1 cellular context compared by ENCODE assay signal in genomic region chr17:63621684-63622570, GRCh38.
TF ChIP-seq lines count a peak whose summit lies in the region.

Gene MAP3K3 (plus strand): TSS chr17:63622417. CDS start chr17:63622760, 343 bp downstream.

TF ChIP-seq in HepG2, 621 proteins besides CTCF, POLR2A, EP300 and RAD21 (continued from another document and continues in another):
- TF ChIP-seq RCOR2 (CRISPR knock-in tag; IDR thresholded peaks at IDR 0.05) (0 out of 2 replicates have a peak, but pooled peaks have one; percentile 49), SIX4 (CRISPR knock-in tag; IDR thresholded peaks at IDR 0.05) (no peak), ZNF512B (CRISPR knock-in tag; IDR thresholded peaks at IDR 0.05; ENCODE audit: borderline replicate concordance) (peak; percentile 94), SMARCE1 (IDR thresholded peaks at IDR 0.05; ENCODE audit: borderline replicate concordance) (no peak), ZNF552 (CRISPR knock-in tag; IDR thresholded peaks at IDR 0.05; ENCODE audit: borderline replicate concordance) (peak; percentile 51; the same call in 1 of the 2 replicates), ZNF616 (CRISPR knock-in tag; IDR thresholded peaks at IDR 0.05; ENCODE audit: low read depth) (no peak), ARID3A (IDR thresholded peaks at IDR 0.05; ENCODE audit: low read depth, low read length) (no peak; the same call in 1 of the 2 replicates), TFAP4 (IDR thresholded peaks at IDR 0.05; ENCODE audit: borderline replicate concordance, low read depth) (peak; percentile 14; the same call in 1 of the 2 replicates), ZBTB14 (CRISPR knock-in tag; IDR thresholded peaks at IDR 0.05) (peak; percentile 75), FOXO1 (CRISPR knock-in tag; IDR thresholded peaks at IDR 0.05) (0 out of 2 replicates have a peak, but pooled peaks have one; percentile 55), THRA (CRISPR knock-in tag; IDR thresholded peaks at IDR 0.05; ENCODE audit: borderline replicate concordance) (peak; percentile 43), ZNF546 (CRISPR knock-in tag; conservative IDR thresholded peaks at IDR 0.05) (peak; percentile 96; the same call in 1 of the 2 replicates), ZNF713 (CRISPR knock-in tag; IDR thresholded peaks at IDR 0.05) (no peak), ZNF607 (CRISPR knock-in tag; IDR thresholded peaks at IDR 0.05; ENCODE audit: borderline replicate concordance) (no peak), RARG (CRISPR knock-in tag; IDR thresholded peaks at IDR 0.05; ENCODE audit: low read depth) (no peak), ZNF83 (CRISPR knock-in tag; IDR thresholded peaks at IDR 0.05; ENCODE audit: borderline replicate concordance) (peak; percentile 79; the same call in 1 of the 2 replicates), ZNF839 (CRISPR knock-in tag; IDR thresholded peaks at IDR 0.05; ENCODE audit: borderline replicate concordance) (no peak), KLF6 (CRISPR knock-in tag; IDR thresholded peaks at IDR 0.05) (peak; percentile 80; the same call in 1 of the 2 replicates), ZNF605 (CRISPR knock-in tag; IDR thresholded peaks at IDR 0.05) (peak; percentile 93), GZF1 (CRISPR knock-in tag; IDR thresholded peaks at IDR 0.05) (peak; percentile 64), TBX3 (IDR thresholded peaks at IDR 0.05; ENCODE audit: borderline replicate concordance) (peak; percentile 95; the same call in 1 of the 2 replicates), ARNTL (CRISPR knock-in tag; IDR thresholded peaks at IDR 0.05) (peak; percentile 66; the same call in 1 of the 2 replicates), ESRRA (CRISPR knock-in tag; IDR thresholded peaks at IDR 0.05; ENCODE audit: low read depth) (peak; percentile 81; the same call in 1 of the 2 replicates), SOX13 (IDR thresholded peaks at IDR 0.05) (no peak), SOX13 (CRISPR knock-in tag; conservative IDR thresholded peaks at IDR 0.05 in 1 of 2, IDR thresholded peaks at IDR 0.05 in 1 of 2) (peak in 1 of 2 experiments; percentile 16; a peak in 1 of 4 replicates), ZNF710 (CRISPR knock-in tag; IDR thresholded peaks at IDR 0.05; ENCODE audit: borderline replicate concordance) (peak; percentile 88), GPN1 (CRISPR knock-in tag; IDR thresholded peaks at IDR 0.05; ENCODE audit: borderline replicate concordance) (no peak; the same call in 1 of the 2 replicates), MEF2D (CRISPR knock-in tag; IDR thresholded peaks at IDR 0.05) (peak; percentile 73), ZNF720 (CRISPR knock-in tag; IDR thresholded peaks at IDR 0.05) (no peak), PAWR (CRISPR knock-in tag; IDR thresholded peaks at IDR 0.05; ENCODE audit: borderline replicate concordance) (no peak), CBX1 (IDR thresholded peaks at IDR 0.05; ENCODE audit: low read depth) (peak; percentile 45), BCLAF1 (IDR thresholded peaks at IDR 0.05) (no peak), ZNF292 (CRISPR knock-in tag; IDR thresholded peaks at IDR 0.05; ENCODE audit: borderline replicate concordance, low read depth) (peak; percentile 92), MIER2 (CRISPR knock-in tag; IDR thresholded peaks at IDR 0.05) (no peak; the same call in 1 of the 2 replicates), XRCC5 (optimal IDR thresholded peaks at IDR 0.05; ENCODE audit: low read length) (peak; percentile 76), E2F1 (CRISPR knock-in tag; IDR thresholded peaks at IDR 0.05) (peak; percentile 92), RORA (CRISPR knock-in tag; IDR thresholded peaks at IDR 0.05) (no peak), CSRNP2 (CRISPR knock-in tag; conservative IDR thresholded peaks at IDR 0.05; ENCODE audit: low read depth) (no peak), ZBTB46 (CRISPR knock-in tag; IDR thresholded peaks at IDR 0.05; ENCODE audit: borderline replicate concordance) (no peak), MXI1 (IDR thresholded peaks at IDR 0.05; ENCODE audit: borderline replicate concordance, low read depth, low read length) (peak; percentile 40; the same call in 2 of the 3 replicates), ZNF335 (CRISPR knock-in tag; IDR thresholded peaks at IDR 0.05) (peak; percentile 73; the same call in 1 of the 2 replicates), ZBTB21 (CRISPR knock-in tag; IDR thresholded peaks at IDR 0.05) (no peak), ZNF143 (CRISPR knock-in tag; IDR thresholded peaks at IDR 0.05) (no peak; the same call in 1 of the 2 replicates), FOSL1 (CRISPR knock-in tag; IDR thresholded peaks at IDR 0.05; ENCODE audit: borderline replicate concordance) (no peak), ZNF772 (CRISPR knock-in tag; IDR thresholded peaks at IDR 0.05) (peak; percentile 58; the same call in 1 of the 2 replicates)
